11 cellular contexts compared by ENCODE assay signal in genomic region chr12:27824126-27824842, GRCh38. TPM values are rescaled to one million over a fixed set of nuclear protein-coding genes. Genes with fewer than 3 reads are reported as not detected.
A peak's percentile ranks its signal among the peaks of the same experiment; 100 is the strongest.
DNase-seq lines count a peak whose midpoint lies in the region; ATAC-seq and TF ChIP-seq lines count a peak whose summit lies in the region.
"Had no signal": no experiment of that assay in that cellular context is flagged by ENCODE, and none has a peak within 500 bp of the region (broad histone marks: within the 10 kb centered on the region; RNA-seq: fewer than 3 reads in every experiment).

No MANE protein-coding gene starts in this region.

- no peak overlapping the region for H3K9ac ChIP-seq in fibroblast of lung (ENCODE audit: insufficient read depth, low read length)

- DNase-seq in fibroblast of lung (ENCODE audit: low read depth in 2 of 2) (no peak), left lung (no peak), NCI-H2196 treated with DMSO at 0.1 percent for 48 hours (lab: John Stamatoyannopoulos, UW; ENCODE audit: unreplicated experiment) (no peak), MG63 (no peak), HAP-1 (ENCODE audit: low spot score in 2 of 2) (no peak)
- DNase-seq: activated CD8-positive, alpha-beta memory T cell treated with anti-CD3 and anti-CD28 coated beads for 24 hours; NCI-H2227 treated with DMSO at 0.1 percent for 48 hours had no signal

- no peaks in the 10 kb centered on the region for H3K79me2 ChIP-seq in fibroblast of lung (ENCODE audit: control insufficient read depth, insufficient read depth, low read length)

- in situ Hi-C loops in HAP-1 (cut with MboI; ENCODE audit: low sequenced_read_pairs) = no loop called here

- H4K20me1 ChIP-seq in fibroblast of lung (ENCODE audit: control insufficient read depth, extremely low read depth, insufficient read depth, low read length) = no peaks in the 10 kb centered on the region

- peak overlapping the region; percentile 70 for H2AFZ ChIP-seq in fibroblast of lung (ENCODE audit: low read length)

- H3K27me3 ChIP-seq in fibroblast of lung (ENCODE audit: control insufficient read depth, insufficient read depth, low read length) = no peaks in the 10 kb centered on the region
- H3K27me3 ChIP-seq in left lung = no peaks in the 10 kb centered on the region
- H3K27me3 ChIP-seq in MG63 = no peaks in the 10 kb centered on the region
- H3K27me3 ChIP-seq in HAP-1 (ENCODE audit: low read depth) = no peaks in the 10 kb centered on the region

- H3K9me3 ChIP-seq in fibroblast of lung (ENCODE audit: control insufficient read depth, insufficient read depth, low read depth, low read length) = no peaks in the 10 kb centered on the region
- H3K9me3 ChIP-seq in left lung = no peaks in the 10 kb centered on the region
- no peaks in the 10 kb centered on the region for H3K9me3 ChIP-seq in MG63
- no peaks in the 10 kb centered on the region for H3K9me3 ChIP-seq in HAP-1

- peak; percentile 73 for ATAC-seq in GM18909 (IDR thresholded peaks at IDR 0.05; ENCODE audit: poor library complexity, unreplicated experiment)
- peak; percentile 55 for ATAC-seq in GM21619 (IDR thresholded peaks at IDR 0.05; ENCODE audit: unreplicated experiment)
- peak; percentile 44 for ATAC-seq in HG03457 (IDR thresholded peaks at IDR 0.05; ENCODE audit: unreplicated experiment)
- no peak for ATAC-seq in left lung
- ATAC-seq: left lobe of liver had no signal

- TF ChIP-seq CTCF in fibroblast of lung (conservative IDR thresholded peaks at IDR 0.05 in 1 of 2, IDR thresholded peaks at IDR 0.05 in 1 of 2; ENCODE audit: low read depth in 1 of 2, low read length in 2 of 2) (no peak), left lung (IDR thresholded peaks at IDR 0.05) (no peak)

- H3K36me3 ChIP-seq in fibroblast of lung (ENCODE audit: control insufficient read depth, insufficient read depth, low read length) (no peaks in the 10 kb centered on the region), left lung (no peaks in the 10 kb centered on the region), MG63 (no peaks in the 10 kb centered on the region), HAP-1 (replicated peaks) (no peaks in the 10 kb centered on the region)

- H3K4me3 ChIP-seq in fibroblast of lung (replicated peaks in 1 of 4; ENCODE audit: control extremely low read depth in 1 of 4, insufficient read depth in 1 of 4, low read depth in 3 of 4, low read length in 4 of 4) (no peak overlapping the region), left lung (no peak overlapping the region), MG63 (no peak overlapping the region), HAP-1 (no peak overlapping the region)

- intact Hi-C loops in left lung (cut with DNase I) = no loop called here

- H3K4me2 ChIP-seq in fibroblast of lung (ENCODE audit: extremely low read depth, insufficient read depth, low read length) = no peak overlapping the region

- H3K27ac ChIP-seq in fibroblast of lung (ENCODE audit: insufficient read depth, low read length) = no peak overlapping the region
- H3K27ac ChIP-seq in left lung = no peak overlapping the region

- H3K4me1 ChIP-seq in fibroblast of lung (ENCODE audit: control insufficient read depth, extremely low read depth, insufficient read depth, low read length) (no peaks in the 10 kb centered on the region), left lung (peaks cover 6 to 8% of the 10 kb centered on the region in 2 donors), HAP-1 (no peaks in the 10 kb centered on the region)

RNA-seq across cellular contexts. Expression of gene MANSC4, which starts 44.2 kb away (rescaled TPM):
- total RNA-seq in fibroblast of lung (0.17 TPM in 1 of 2 replicates, not detected in the other), left lung (not detected)
- polyA plus RNA-seq in fibroblast of lung = not detected in 2 replicates
- not detected in 2 replicates for polyA plus RNA-seq in fibroblast of lung (2012)
- not detected in 2 replicates for polyA minus RNA-seq in fibroblast of lung (ENCODE audit: low replicate concordance)
- not detected in 2 replicates for total RNA-seq in MG63 (2014; rRNA removed; shearing (Covaris generic); ENCODE audit: low replicate concordance)
- total RNA-seq: left lobe of liver had no signal

RNA-seq across cellular contexts. Expression of gene KLHL42, which starts 44.3 kb away (rescaled TPM):
- total RNA-seq in fibroblast of lung (24.1 and 25.3 TPM in 2 replicates), left lung (10 to 100 TPM; 21.2 to 25.3 TPM)
- polyA plus RNA-seq in fibroblast of lung = 12.3 and 16.6 TPM in 2 replicates
- 9.1 and 11.5 TPM in 2 replicates for polyA plus RNA-seq in fibroblast of lung (2012)
- polyA minus RNA-seq in fibroblast of lung (ENCODE audit: low replicate concordance) = 16.8 and 18.5 TPM in 2 replicates
- total RNA-seq in MG63 (2014; rRNA removed; shearing (Covaris generic); ENCODE audit: low replicate concordance) = 10.6 and 13.6 TPM in 2 replicates
